11 cellular contexts compared by ENCODE assay signal in genomic region chr10:88996927-88997326, GRCh38. TPM values are rescaled to one million over a fixed set of nuclear protein-coding genes. Genes with fewer than 3 reads are reported as not detected.
DNase-seq lines count a peak whose midpoint lies in the region; ATAC-seq, FAIRE-seq and TF ChIP-seq lines count a peak whose summit lies in the region.
"Had no signal": no experiment of that assay in that cellular context is flagged by ENCODE, and none has a peak within 500 bp of the region (broad histone marks: within the 10 kb centered on the region; RNA-seq: fewer than 3 reads in every experiment).

No MANE protein-coding gene starts in this region.

- H3K4me3 Mint-ChIP-seq in IgD-negative memory B cell = peak overlapping the region in 3 of 4 donors; percentile 44 to 70 (median 46)
- H3K4me3 Mint-ChIP-seq in effector memory CD8-positive, alpha-beta T cell = peak overlapping the region; percentile 70 to 84

- DNase-seq in GM12891 (ENCODE audit: insufficient read length, low spot score) (no peak), midbrain (lab: John Stamatoyannopoulos, UW) (no peak), HCEC 1CT (no peak)
- peak in 1 of 3 experiments; percentile 15 for DNase-seq in effector memory CD8-positive, alpha-beta T cell
- DNase-seq: DMS 273 treated with DMSO at 0.1 percent for 48 hours, pancreas had no signal

- peaks cover 2% of the 10 kb centered on the region for H3K36me3 Mint-ChIP-seq in IgD-negative memory B cell
- H3K36me3 Mint-ChIP-seq in effector memory CD8-positive, alpha-beta T cell (ENCODE audit: insufficient read depth) = peaks cover 40% of the 10 kb centered on the region

- H3K4me1 Mint-ChIP-seq in IgD-negative memory B cell = peaks cover 50 to 65% (median 62%) of the 10 kb centered on the region in 3 donors
- H3K4me1 Mint-ChIP-seq in effector memory CD8-positive, alpha-beta T cell (ENCODE audit: low read depth in 2 of 2) = peaks cover 46 to 74% of the 10 kb centered on the region in 2 donors

- H3K27ac Mint-ChIP-seq in IgD-negative memory B cell = peak overlapping the region; percentile 8 to 90 (median 70)
- H3K27ac Mint-ChIP-seq in effector memory CD8-positive, alpha-beta T cell = peak overlapping the region; percentile 50 to 96

- H3K9me3 Mint-ChIP-seq in IgD-negative memory B cell = no peaks in the 10 kb centered on the region
- no peaks in the 10 kb centered on the region for H3K9me3 Mint-ChIP-seq in effector memory CD8-positive, alpha-beta T cell

- ATAC-seq in GM21526 (IDR thresholded peaks at IDR 0.05; ENCODE audit: low FRiP score, unreplicated experiment) (peak; percentile 38), HG02642 (IDR thresholded peaks at IDR 0.05; ENCODE audit: poor library complexity, unreplicated experiment) (no peak), HG02763 (IDR thresholded peaks at IDR 0.05; ENCODE audit: unreplicated experiment) (no peak)
- ATAC-seq in effector memory CD8-positive, alpha-beta T cell (replicated peaks) = peak; percentile 68
- ATAC-seq: pancreas had no signal

- TF ChIP-seq POLR2A in GM12891 (IDR thresholded peaks at IDR 0.05; ENCODE audit: low read depth, low read length) = no peak

- no peaks in the 10 kb centered on the region for H3K27me3 Mint-ChIP-seq in IgD-negative memory B cell
- no peaks in the 10 kb centered on the region for H3K27me3 Mint-ChIP-seq in effector memory CD8-positive, alpha-beta T cell

- FAIRE-seq in GM12891 (lab: Jason Lieb, UNC) = peak; percentile 83
- FAIRE-seq: H1 had no signal

TF ChIP-seq in GM12891, 5 proteins besides CTCF, POLR2A, EP300 and RAD21:
- TF ChIP-seq POLR2AphosphoS5 (IDR thresholded peaks at IDR 0.05; ENCODE audit: low read depth, low read length) (no peak), SPI1 (IDR thresholded peaks at IDR 0.05; ENCODE audit: low read depth, low read length) (peak; percentile 50; the same call in 1 of the 2 replicates), PAX5 (IDR thresholded peaks at IDR 0.05; ENCODE audit: insufficient read depth, low read length, severe bottlenecking) (no peak), TAF1 (IDR thresholded peaks at IDR 0.05; ENCODE audit: low read depth, low read length) (no peak), POU2F2 (IDR thresholded peaks at IDR 0.05; ENCODE audit: low read depth, low read length) (no peak)

RNA-seq across cellular contexts. Expression of gene FAS, which starts 6.3 kb away (rescaled TPM):
- polyA plus RNA-seq in GM12891 (2012; ENCODE audit: low read depth, missing spikeins) = 47.1 TPM
- polyA plus RNA-seq in IgD-negative memory B cell = 11.1 TPM

RNA-seq across cellular contexts. Expression of gene ACTA2, which starts 44.4 kb away (rescaled TPM):
- polyA plus RNA-seq in GM12891 (2012; ENCODE audit: low read depth, missing spikeins) = 60.5 TPM
- 9.4 TPM for polyA plus RNA-seq in IgD-negative memory B cell

Comparison
In these comparisons a context has a peak if more than half of its experiments do, and no peak if none do; other contexts are left out.
1. ATAC-seq: peak in GM21526 (single experiment) and effector memory CD8-positive, alpha-beta T cell (single experiment); none in HG02642 (single experiment) and HG02763 (single experiment).